Comparison of ENCODE assay signal across 15 cellular contexts in genomic region chr6:41580690-41581089, GRCh38. TPM values are rescaled to one million over a fixed set of nuclear protein-coding genes. Genes with fewer than 3 reads are reported as not detected.
"Had no signal": no experiment of that assay in that cellular context is flagged by ENCODE, and none has a peak within 500 bp of the region (broad histone marks: within the 10 kb centered on the region; RNA-seq: fewer than 3 reads in every experiment).

No MANE protein-coding gene starts in this region.

- H3K4me3 ChIP-seq: colonic mucosa, gastrocnemius medialis, hepatocyte, right atrium auricular region, spleen, suprapubic skin had no signal

- H2AFZ ChIP-seq: hepatocyte had no signal

- H3K4me2 ChIP-seq: hepatocyte had no signal

- DNase-seq: activated CD4-positive, alpha-beta memory T cell treated with anti-CD3 and anti-CD28 coated beads for 36 hours; activated gamma-delta T cell; activated naive CD8-positive, alpha-beta T cell treated with anti-CD3 and anti-CD28 coated beads for 36 hours; activated T-cell treated with anti-CD3 and anti-CD28 coated beads, Interleukin-2, amount 50 U/mL, for 48 hours; colonic mucosa; effector CD4-positive, alpha-beta T cell; spleen; stimulated activated CD4-positive, alpha-beta T cell treated with anti-CD3 and anti-CD28 coated beads, Interleukin-2, amount 100 ng/mL, for 48 hours; stimulated activated naive CD8-positive, alpha-beta T cell treated with anti-CD3 and anti-CD28 coated beads, Interleukin-15, Interleukin-2, amounts not matched to agents 100 U/mL and 50 U/mL, for 24 hours had no signal

- H3K9me3 ChIP-seq: colonic mucosa, gastrocnemius medialis, right atrium auricular region, spleen, suprapubic skin had no signal

- H3K27ac Mint-ChIP-seq: activated CD4-positive, alpha-beta memory T cell treated with anti-CD3 and anti-CD28 coated beads for 36 hours; activated naive CD8-positive, alpha-beta T cell treated with anti-CD3 and anti-CD28 coated beads for 36 hours had no signal

- H3K36me3 ChIP-seq: colonic mucosa, gastrocnemius medialis, right atrium auricular region, suprapubic skin had no signal

- H3K4me3 Mint-ChIP-seq: activated CD4-positive, alpha-beta memory T cell treated with anti-CD3 and anti-CD28 coated beads for 36 hours; activated naive CD8-positive, alpha-beta T cell treated with anti-CD3 and anti-CD28 coated beads for 36 hours had no signal

- ATAC-seq: stimulated activated naive CD8-positive, alpha-beta T cell treated with anti-CD3 and anti-CD28 coated beads, Interleukin-15, Interleukin-2, amounts not matched to agents 100 U/mL and 50 U/mL, for 24 hours had no signal

- H3K9me3 Mint-ChIP-seq: activated CD4-positive, alpha-beta memory T cell treated with anti-CD3 and anti-CD28 coated beads for 36 hours; activated naive CD8-positive, alpha-beta T cell treated with anti-CD3 and anti-CD28 coated beads for 36 hours had no signal

- H3K36me3 Mint-ChIP-seq: activated naive CD8-positive, alpha-beta T cell treated with anti-CD3 and anti-CD28 coated beads for 36 hours had no signal

- H3K4me1 Mint-ChIP-seq: activated naive CD8-positive, alpha-beta T cell treated with anti-CD3 and anti-CD28 coated beads for 36 hours had no signal

- H3K27me3 ChIP-seq: colonic mucosa, gastrocnemius medialis, hepatocyte, right atrium auricular region, spleen, suprapubic skin had no signal

- H3K27ac ChIP-seq: colonic mucosa, epithelial cell of prostate, gastrocnemius medialis, hepatocyte, spleen, suprapubic skin had no signal

- H3K27me3 Mint-ChIP-seq: activated CD4-positive, alpha-beta memory T cell treated with anti-CD3 and anti-CD28 coated beads for 36 hours; activated naive CD8-positive, alpha-beta T cell treated with anti-CD3 and anti-CD28 coated beads for 36 hours had no signal

RNA-seq across cellular contexts. Expression of gene MDFI, which starts 57.6 kb away (rescaled TPM):
- total RNA-seq: activated CD4-positive, alpha-beta memory T cell treated with anti-CD3 and anti-CD28 coated beads for 36 hours; activated naive CD8-positive, alpha-beta T cell treated with anti-CD3 and anti-CD28 coated beads for 36 hours; myocyte had no signal
